2 cellular contexts compared by ENCODE assay signal in the genomic region with DNA sequence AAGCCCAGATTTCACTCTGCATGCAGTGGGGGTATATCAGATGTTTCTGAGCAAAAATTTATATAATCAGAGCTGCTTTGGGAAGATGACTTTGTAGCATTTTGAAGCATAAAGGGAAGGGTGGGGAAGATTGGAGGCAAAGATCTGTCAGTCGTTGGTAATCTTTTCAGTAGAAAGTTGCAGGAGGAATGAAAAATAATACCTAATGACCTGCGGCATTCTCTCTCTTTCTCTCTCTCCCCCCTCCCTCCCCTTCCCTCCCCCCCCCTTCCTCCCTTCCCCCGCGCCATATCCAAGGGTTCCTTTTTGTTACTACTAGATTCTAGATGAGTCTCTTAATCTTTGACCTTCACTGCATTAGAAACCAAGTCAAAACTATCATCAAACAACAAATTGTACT.
TF ChIP-seq lines count a peak whose summit lies in the region.

No MANE protein-coding gene starts in this region.

TF ChIP-seq in HCT116, 20 proteins besides CTCF, POLR2A, EP300 and RAD21:
- TF ChIP-seq EZH2 (IDR thresholded peaks at IDR 0.05), result no peak
- TF ChIP-seq SRF (IDR thresholded peaks at IDR 0.05; ENCODE audit: low read depth), result no peak
- no peak for TF ChIP-seq EGR1 (IDR thresholded peaks at IDR 0.05; ENCODE audit: low read depth)
- no peak for TF ChIP-seq YY1 (IDR thresholded peaks at IDR 0.05; ENCODE audit: extremely low read depth, insufficient replicate concordance, low read depth, low read length)
- TF ChIP-seq, protein P1, sequence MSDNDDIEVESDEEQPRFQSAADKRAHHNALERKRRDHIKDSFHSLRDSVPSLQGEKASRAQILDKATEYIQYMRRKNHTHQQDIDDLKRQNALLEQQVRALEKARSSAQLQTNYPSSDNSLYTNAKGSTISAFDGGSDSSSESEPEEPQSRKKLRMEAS (IDR thresholded peaks at IDR 0.05), result no peak
- no peak for TF ChIP-seq JUND (IDR thresholded peaks at IDR 0.05)
- TF ChIP-seq FOSL1 (IDR thresholded peaks at IDR 0.05; ENCODE audit: low read depth), result no peak
- no peak for TF ChIP-seq ZBTB33 (IDR thresholded peaks at IDR 0.05; ENCODE audit: extremely low read depth, insufficient replicate concordance, low read length)
- TF ChIP-seq CEBPB (IDR thresholded peaks at IDR 0.05; ENCODE audit: low read depth), result no peak
- no peak for TF ChIP-seq CBX3 (IDR thresholded peaks at IDR 0.05; ENCODE audit: low read depth)
- TF ChIP-seq POLR2AphosphoS5 (IDR thresholded peaks at IDR 0.05; ENCODE audit: low read depth, low read length), result no peak
- TF ChIP-seq, protein P2, sequence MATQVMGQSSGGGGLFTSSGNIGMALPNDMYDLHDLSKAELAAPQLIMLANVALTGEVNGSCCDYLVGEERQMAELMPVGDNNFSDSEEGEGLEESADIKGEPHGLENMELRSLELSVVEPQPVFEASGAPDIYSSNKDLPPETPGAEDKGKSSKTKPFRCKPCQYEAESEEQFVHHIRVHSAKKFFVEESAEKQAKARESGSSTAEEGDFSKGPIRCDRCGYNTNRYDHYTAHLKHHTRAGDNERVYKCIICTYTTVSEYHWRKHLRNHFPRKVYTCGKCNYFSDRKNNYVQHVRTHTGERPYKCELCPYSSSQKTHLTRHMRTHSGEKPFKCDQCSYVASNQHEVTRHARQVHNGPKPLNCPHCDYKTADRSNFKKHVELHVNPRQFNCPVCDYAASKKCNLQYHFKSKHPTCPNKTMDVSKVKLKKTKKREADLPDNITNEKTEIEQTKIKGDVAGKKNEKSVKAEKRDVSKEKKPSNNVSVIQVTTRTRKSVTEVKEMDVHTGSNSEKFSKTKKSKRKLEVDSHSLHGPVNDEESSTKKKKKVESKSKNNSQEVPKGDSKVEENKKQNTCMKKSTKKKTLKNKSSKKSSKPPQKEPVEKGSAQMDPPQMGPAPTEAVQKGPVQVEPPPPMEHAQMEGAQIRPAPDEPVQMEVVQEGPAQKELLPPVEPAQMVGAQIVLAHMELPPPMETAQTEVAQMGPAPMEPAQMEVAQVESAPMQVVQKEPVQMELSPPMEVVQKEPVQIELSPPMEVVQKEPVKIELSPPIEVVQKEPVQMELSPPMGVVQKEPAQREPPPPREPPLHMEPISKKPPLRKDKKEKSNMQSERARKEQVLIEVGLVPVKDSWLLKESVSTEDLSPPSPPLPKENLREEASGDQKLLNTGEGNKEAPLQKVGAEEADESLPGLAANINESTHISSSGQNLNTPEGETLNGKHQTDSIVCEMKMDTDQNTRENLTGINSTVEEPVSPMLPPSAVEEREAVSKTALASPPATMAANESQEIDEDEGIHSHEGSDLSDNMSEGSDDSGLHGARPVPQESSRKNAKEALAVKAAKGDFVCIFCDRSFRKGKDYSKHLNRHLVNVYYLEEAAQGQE (IDR thresholded peaks at IDR 0.05; ENCODE audit: low read depth), result no peak
- no peak for TF ChIP-seq ATF3 (IDR thresholded peaks at IDR 0.05)

TF ChIP-seq in K562, 482 proteins besides CTCF, POLR2A, EP300 and RAD21:
- TF ChIP-seq ATF6 (CRISPR knock-in tag; IDR thresholded peaks at IDR 0.05) (no peak), CREBBP (IDR thresholded peaks at IDR 0.05; ENCODE audit: low read depth, low read length) (no peak), U2AF2 (optimal IDR thresholded peaks at IDR 0.05; ENCODE audit: low read depth, low read length) (no peak), PHB2 (IDR thresholded peaks at IDR 0.05; ENCODE audit: low read depth) (no peak), KDM4B (IDR thresholded peaks at IDR 0.05; ENCODE audit: borderline replicate concordance in 2 of 2, low read depth in 1 of 2) (no peak), ETS1 (conservative IDR thresholded peaks at IDR 0.05; ENCODE audit: control insufficient read depth, low read depth, low read length) (no peak), ZNF740 (CRISPR knock-in tag; IDR thresholded peaks at IDR 0.05) (no peak), ZNF740 (tag; IDR thresholded peaks at IDR 0.05) (no peak), NFATC3 (IDR thresholded peaks at IDR 0.05) (no peak), ZNF224 (CRISPR knock-in tag; IDR thresholded peaks at IDR 0.05) (no peak), HNRNPK (IDR thresholded peaks at IDR 0.05; ENCODE audit: low read depth, low read length, poor library complexity, severe bottlenecking) (peak; percentile 66), PPARD (CRISPR knock-in tag; IDR thresholded peaks at IDR 0.05) (no peak), MED1 (CRISPR knock-in tag; IDR thresholded peaks at IDR 0.05; ENCODE audit: borderline replicate concordance) (no peak), TRIM25 (IDR thresholded peaks at IDR 0.05; ENCODE audit: borderline replicate concordance) (no peak), CBX3 (IDR thresholded peaks at IDR 0.05; ENCODE audit: borderline replicate concordance in 1 of 2, low read length in 2 of 2) (no peak), KLF16 (IDR thresholded peaks at IDR 0.05) (no peak), VEZF1 (CRISPR knock-in tag; IDR thresholded peaks at IDR 0.05) (peak; percentile 42), HOXB6 (CRISPR knock-in tag; IDR thresholded peaks at IDR 0.05; ENCODE audit: borderline replicate concordance) (no peak), ZNF197 (CRISPR knock-in tag; IDR thresholded peaks at IDR 0.05; ENCODE audit: low read depth) (no peak), ILK (tag; IDR thresholded peaks at IDR 0.05; ENCODE audit: borderline replicate concordance, low read depth) (no peak), ZNF639 (CRISPR knock-in tag; conservative IDR thresholded peaks at IDR 0.05 in 1 of 2, IDR thresholded peaks at IDR 0.05 in 1 of 2) (0 out of 4 replicates have a peak, but pooled peaks of 1 of the 2 experiments have one; percentile 4), NBN (IDR thresholded peaks at IDR 0.05; ENCODE audit: low read depth) (no peak), NR2C1 (IDR thresholded peaks at IDR 0.05) (no peak), NR2C1 (tag; IDR thresholded peaks at IDR 0.05) (no peak), KLF6 (CRISPR knock-in tag; IDR thresholded peaks at IDR 0.05; ENCODE audit: borderline replicate concordance) (no peak)
- TF ChIP-seq, protein P3, sequence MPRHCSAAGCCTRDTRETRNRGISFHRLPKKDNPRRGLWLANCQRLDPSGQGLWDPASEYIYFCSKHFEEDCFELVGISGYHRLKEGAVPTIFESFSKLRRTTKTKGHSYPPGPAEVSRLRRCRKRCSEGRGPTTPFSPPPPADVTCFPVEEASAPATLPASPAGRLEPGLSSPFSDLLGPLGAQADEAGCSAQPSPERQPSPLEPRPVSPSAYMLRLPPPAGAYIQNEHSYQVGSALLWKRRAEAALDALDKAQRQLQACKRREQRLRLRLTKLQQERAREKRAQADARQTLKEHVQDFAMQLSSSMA (CRISPR knock-in tag; IDR thresholded peaks at IDR 0.05), result no peak
